8 cellular contexts compared by ENCODE assay signal in genomic region chr11:74398244-74399159, GRCh38. TPM values are rescaled to one million over a fixed set of nuclear protein-coding genes. Genes with fewer than 3 reads are reported as not detected.
DNase-seq lines count a peak whose midpoint lies in the region; ATAC-seq, FAIRE-seq and TF ChIP-seq lines count a peak whose summit lies in the region.

TSS of gene PGM2L1 (minus strand) at chr11:74398433. CDS start at chr11:74398161, 272 bp downstream.

- H4K8ac ChIP-seq in trophoblast cell (ENCODE audit: low read depth, low read length), result peak within 1 kb of the TSS; percentile 89

- H3K27ac ChIP-seq in adrenal gland (peak within 1 kb of the TSS; percentile 71 to 94 (median 88)), heart left ventricle (peak within 1 kb of the TSS in 11 of 12 donors; percentile 69 to 94 (median 85)), trophoblast cell (ENCODE audit: low read depth, low read length) (peak within 1 kb of the TSS; percentile 57), transverse colon (peak within 1 kb of the TSS; percentile 88 to 96 (median 94))

- in situ Hi-C loops in transverse colon (cut with MboI; ENCODE audit: low pct_ligation_motif_present in 1 of 4, low pct_unique_long_range_greater_than_20kb in 1 of 4, low sequenced_read_pairs in 3 of 4), result loop anchor here in 1 of 4 donors (10.0 kb wide), 1 partner anchor 46 kb away; no protein-coding TSS in a partner anchor

- H3K9ac ChIP-seq in trophoblast cell (ENCODE audit: low read length), result peak within 1 kb of the TSS; percentile 80

- peak within 1 kb of the TSS; percentile 39 for H2BK120ac ChIP-seq in trophoblast cell (ENCODE audit: insufficient read depth, low read length, poor library complexity)

- H3K36me3 ChIP-seq in adrenal gland (replicated peaks in 1 of 2) (no peaks in the 10 kb centered on the region), heart left ventricle (no peaks in the 10 kb centered on the region), trophoblast cell (ENCODE audit: control insufficient read depth in 1 of 2, insufficient read depth in 2 of 2, low read length in 2 of 2) (no peaks in the 10 kb centered on the region), transverse colon (no peaks in the 10 kb centered on the region)

- H3K4ac ChIP-seq in trophoblast cell (ENCODE audit: low read depth, low read length), result no peak within 1 kb of the TSS

- DNase-seq in GM12892 (ENCODE audit: insufficient read length), result peak; percentile 86
- DNase-seq in NCI-H1436 (lab: John Stamatoyannopoulos, UW), result peak; percentile 96
- DNase-seq in SW480 (ENCODE audit: low spot score), result peak; percentile 97
- peak; percentile 93 to 97 (median 96) for DNase-seq in adrenal gland
- peak; percentile 94 to 96 (median 96) for DNase-seq in heart left ventricle
- DNase-seq in trophoblast cell, result peak; percentile 90 to 94
- DNase-seq in transverse colon, result peak; percentile 96

- H3K14ac ChIP-seq in trophoblast cell (ENCODE audit: low read length), result peak within 1 kb of the TSS; percentile 51

- H3K18ac ChIP-seq in trophoblast cell (ENCODE audit: low read length), result peak within 1 kb of the TSS; percentile 34

- H2BK12ac ChIP-seq in trophoblast cell (ENCODE audit: low read length), result no peak within 1 kb of the TSS

- H3K23ac ChIP-seq in trophoblast cell (ENCODE audit: low read length), result peak within 1 kb of the TSS; percentile 43

- peak within 1 kb of the TSS; percentile 88 for H3K4me2 ChIP-seq in trophoblast cell (ENCODE audit: low read length)

- peak within 1 kb of the TSS; percentile 98 for H2AFZ ChIP-seq in trophoblast cell (ENCODE audit: insufficient read depth, low read length, poor library complexity)

- intact Hi-C loops in adrenal gland (cut with DNase I) (no loop called here), heart left ventricle (cut with DNase I) (loop anchor here in 3 of 10 donors (2.0 to 5.0 kb wide), 3 partner anchors 50 to 94 kb away; partner anchors contain the start of gene LIPT2 (in 2 of the 3)), transverse colon (cut with DNase I; ENCODE audit: low total_unique reads) (no loop called here)

- peaks cover 5% of the 10 kb centered on the region for H3K79me1 ChIP-seq in trophoblast cell (ENCODE audit: low read length)

- H3K4me3 ChIP-seq in adrenal gland (peak within 1 kb of the TSS; percentile 77 to 98 (median 80)), heart left ventricle (peak within 1 kb of the TSS; percentile 69 to 94 (median 81)), trophoblast cell (ENCODE audit: low read depth, low read length) (peak within 1 kb of the TSS; percentile 98), transverse colon (peak within 1 kb of the TSS; percentile 64 to 91 (median 76))

- no peaks in the 10 kb centered on the region for H3K9me3 ChIP-seq in adrenal gland (replicated peaks in 1 of 3)
- no peaks in the 10 kb centered on the region for H3K9me3 ChIP-seq in heart left ventricle
- no peaks in the 10 kb centered on the region for H3K9me3 ChIP-seq in trophoblast cell (ENCODE audit: insufficient read depth, low read depth, low read length)
- no peaks in the 10 kb centered on the region for H3K9me3 ChIP-seq in transverse colon

- H4K12ac ChIP-seq in trophoblast cell (ENCODE audit: low read depth, low read length), result peak within 1 kb of the TSS; percentile 50

- no peak for TF ChIP-seq POLR2A in GM12892 (IDR thresholded peaks at IDR 0.05; ENCODE audit: low read depth, low read length)
- TF ChIP-seq POLR2A in adrenal gland (IDR thresholded peaks at IDR 0.05), result peak; percentile 4 to 63
- peak in 1 of 2 donors; percentile 54 for TF ChIP-seq POLR2A in heart left ventricle (IDR thresholded peaks at IDR 0.05)
- peak; percentile 80 for TF ChIP-seq POLR2A in transverse colon (IDR thresholded peaks at IDR 0.05)

- H3K79me2 ChIP-seq in trophoblast cell (ENCODE audit: control insufficient read depth, insufficient read depth, low read length, poor library complexity), result peaks cover 3% of the 10 kb centered on the region

- H4K91ac ChIP-seq in trophoblast cell (ENCODE audit: low read depth, low read length), result peak within 1 kb of the TSS; percentile 75

- TF ChIP-seq EP300 in transverse colon (IDR thresholded peaks at IDR 0.05; ENCODE audit: low read depth), result no peak

- 0 to 1% (median 0%) methylated on average over 16 to 71 of the region's 71 CpGs for WGBS in adrenal gland, 4 donors
- whole genome bisulfite sequencing in heart left ventricle, 4 donors, result 0 to 1% (median 0%) methylated on average over 37 to 71 of the region's 71 CpGs
- WGBS in trophoblast cell (ENCODE audit: extremely low coverage, insufficient coverage, insufficient read length), result no CpG with 5 or more reads among the region's 71 CpGs
- 0 to 1% methylated on average over 7 to 54 of the region's 71 CpGs for WGBS in transverse colon (ENCODE audit: low coverage in 1 of 2), 2 donors

- TF ChIP-seq CTCF in adrenal gland (IDR thresholded peaks at IDR 0.05), result no peak
- TF ChIP-seq CTCF in heart left ventricle (IDR thresholded peaks at IDR 0.05), result no peak
- TF ChIP-seq CTCF in transverse colon (IDR thresholded peaks at IDR 0.05), result no peak

- H3K4me1 ChIP-seq in adrenal gland (replicated peaks in 1 of 2), result peaks cover 0 to 3% of the 10 kb centered on the region in 2 donors
- peaks cover 0 to 9% (median 5%) of the 10 kb centered on the region in 12 donors for H3K4me1 ChIP-seq in heart left ventricle
- no peaks in the 10 kb centered on the region for H3K4me1 ChIP-seq in trophoblast cell (ENCODE audit: control insufficient read depth in 1 of 2, insufficient read depth in 2 of 2, low read length in 2 of 2)
- peaks cover 3 to 15% (median 11%) of the 10 kb centered on the region in 4 donors for H3K4me1 ChIP-seq in transverse colon

- no peak within 1 kb of the TSS for H2AK5ac ChIP-seq in trophoblast cell (ENCODE audit: low read length)

- H3K27me3 ChIP-seq in adrenal gland (no peaks in the 10 kb centered on the region), heart left ventricle (no peaks in the 10 kb centered on the region), trophoblast cell (ENCODE audit: insufficient read depth, low read length) (no peaks in the 10 kb centered on the region), transverse colon (no peaks in the 10 kb centered on the region)

- FAIRE-seq in GM12892 (lab: Jason Lieb, UNC), result peak; percentile 100

- H2BK5ac ChIP-seq in trophoblast cell (ENCODE audit: low read depth, low read length, poor library complexity), result peak within 1 kb of the TSS; percentile 56

- ATAC-seq in HG02840 (IDR thresholded peaks at IDR 0.05; ENCODE audit: low FRiP score, unreplicated experiment) (peak; percentile 84), heart left ventricle (peak; percentile 99)

RNA-seq across cellular contexts. Expression of gene PGM2L1, which starts in this region (rescaled TPM):
- polyA plus RNA-seq in GM12892 (2012; ENCODE audit: missing spikeins), result 0.15 TPM
- total RNA-seq in adrenal gland (10 to 100 TPM in 2 of 8 donors, 1 to 10 TPM in 5, under 1 TPM in 1; 0.54 to 27.8 (median 2.5) TPM), heart left ventricle (1 to 10 TPM; 1.4 to 3.1 (median 1.8) TPM), transverse colon (10 to 100 TPM in 1 of 4 donors, 1 to 10 TPM in 3; 2.6 to 10.1 (median 8.3) TPM)
- polyA plus RNA-seq in adrenal gland (1 to 10 TPM; 1.3 to 2.2 (median 2.0) TPM), heart left ventricle (1 to 10 TPM in 1 of 2 donors, under 1 TPM in 1; 0.57 to 2.3 TPM)
- 7.0 and 7.1 TPM in 2 replicates for polyA plus RNA-seq in trophoblast cell (2013)

Comparison
In these comparisons a context has a peak if more than half of its experiments do, and no peak if none do; other contexts are left out.
1. Peak in every context shown above with its lines: DNase-seq, ATAC-seq, H3K4me3 ChIP-seq and H3K27ac ChIP-seq.